Comparison of ENCODE assay signal across 1 cellular context in the genomic region with DNA sequence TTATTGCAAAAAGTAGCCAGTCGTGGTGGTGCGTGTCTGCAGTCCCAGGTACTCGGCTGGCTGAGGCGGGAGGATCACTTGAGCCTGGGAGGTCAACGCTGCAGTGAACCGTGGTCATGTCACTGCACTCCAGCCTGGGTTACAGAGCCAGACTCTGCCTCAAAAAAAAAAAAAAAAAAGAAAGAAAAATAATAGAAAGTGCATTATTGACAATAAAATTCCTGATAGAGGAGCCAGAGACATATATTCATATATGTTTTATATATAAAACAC.
TF ChIP-seq lines count a peak whose summit lies in the region.

No MANE protein-coding gene starts in this region.

TF ChIP-seq in liver, 16 proteins besides CTCF, POLR2A, EP300 and RAD21:
- TF ChIP-seq REST (IDR thresholded peaks at IDR 0.05): no peak
- TF ChIP-seq HNF4A (conservative IDR thresholded peaks at IDR 0.05): peak in 1 of 2 donors; percentile 42
- TF ChIP-seq GABPA (IDR thresholded peaks at IDR 0.05 in 1 of 2, conservative IDR thresholded peaks at IDR 0.05 in 1 of 2): no peak
- no peak for TF ChIP-seq YY1 (IDR thresholded peaks at IDR 0.05)
- peak in 1 of 2 donors; percentile 49 for TF ChIP-seq RXRA (IDR thresholded peaks at IDR 0.05)
